31 cellular contexts compared by ENCODE assay signal in the genomic region with DNA sequence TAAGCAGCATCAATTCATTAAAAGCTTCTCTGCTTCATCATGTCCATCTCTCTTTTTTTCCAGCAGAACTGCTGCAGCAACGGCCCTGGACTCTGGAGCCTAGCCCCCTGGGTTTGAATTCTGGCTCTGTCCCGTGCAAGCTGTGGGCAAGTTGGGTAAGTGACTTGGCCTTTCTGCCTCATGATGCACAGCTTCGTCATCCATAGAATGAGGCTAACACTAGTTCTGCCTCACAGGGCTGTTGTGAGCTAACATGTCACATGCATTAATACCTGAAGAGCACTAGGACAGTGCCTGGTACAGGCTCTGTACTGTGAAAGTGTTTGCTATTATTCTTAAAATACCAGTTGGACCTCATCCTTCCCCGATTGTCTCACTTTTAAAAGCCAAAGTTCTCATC. TPM values are rescaled to one million over a fixed set of nuclear protein-coding genes. Genes with fewer than 3 reads are reported as not detected.
"Had no signal": no experiment of that assay in that cellular context is flagged by ENCODE, and none has a peak within 500 bp of the region (broad histone marks: within the 10 kb centered on the region; RNA-seq: fewer than 3 reads in every experiment).

No MANE protein-coding gene starts in this region.

- H3K4me3 ChIP-seq: adrenal gland, body of pancreas, gastrocnemius medialis had no signal

- ATAC-seq: activated CD4-positive, alpha-beta T cell treated with anti-CD3 and anti-CD28 coated beads for 36 hours; activated CD8-positive, alpha-beta memory T cell treated with anti-CD3 and anti-CD28 coated beads, Interleukin-2, amount 10 ng/mL, durations not matched to agents 7 days and 5 days; activated CD8-positive, alpha-beta T cell treated with anti-CD3 and anti-CD28 coated beads, Interleukin-2, amount 10 ng/mL, durations not matched to agents 7 days and 5 days; activated naive CD8-positive, alpha-beta T cell treated with anti-CD3 and anti-CD28 coated beads, Interleukin-2, amount 50 U/mL, for 24 hours; body of pancreas; effector memory CD8-positive, alpha-beta T cell; foreskin keratinocyte; gastrocnemius medialis; T-helper 17 cell had no signal

- H3K36me3 ChIP-seq: adrenal gland, gastrocnemius medialis had no signal

- H3K9me3 ChIP-seq: adrenal gland, body of pancreas, gastrocnemius medialis had no signal

- H3K27ac ChIP-seq: adrenal gland, body of pancreas, epithelial cell of prostate, foreskin keratinocyte, gastrocnemius medialis had no signal

- H3K27me3 ChIP-seq: adrenal gland, body of pancreas, foreskin keratinocyte had no signal

- H3K4me1 ChIP-seq: adrenal gland, body of pancreas, foreskin keratinocyte, gastrocnemius medialis had no signal

- DNase-seq: activated CD4-positive, alpha-beta memory T cell treated with anti-CD3 and anti-CD28 coated beads for 36 hours; activated CD4-positive, alpha-beta T cell treated with anti-CD3 and anti-CD28 coated beads for 36 hours; activated CD4-positive, alpha-beta T cell treated with anti-CD3 and anti-CD28 coated beads, Interleukin-2, amount 10 ng/mL, durations not matched to agents 24 days and 14 days; activated CD4-positive, CD25-positive, alpha-beta regulatory T cell; activated CD4-positive, CD25-positive, alpha-beta regulatory T cell treated with anti-CD3 and anti-CD28 coated beads, Interleukin-2, amount 50 U/mL, for 72 hours; activated CD8-positive, alpha-beta memory T cell treated with anti-CD3 and anti-CD28 coated beads, Interleukin-2, amount 10 ng/mL, durations not matched to agents 7 days and 5 days; activated CD8-positive, alpha-beta memory T cell treated with anti-CD3 and anti-CD28 coated beads, Interleukin-2, amount 50 U/mL, for 4 hours; activated CD8-positive, alpha-beta T cell treated with anti-CD3 and anti-CD28 coated beads, Interleukin-2, amount 10 ng/mL, durations not matched to agents 7 days and 5 days; activated effector memory CD4-positive, alpha-beta T cell treated with anti-CD3 and anti-CD28 coated beads, Interleukin-2, amount 50 U/mL, for 16 hours; activated naive CD4-positive, alpha-beta T cell treated with anti-CD3 and anti-CD28 coated beads for 36 hours; activated naive CD8-positive, alpha-beta T cell treated with anti-CD3 and anti-CD28 coated beads for 36 hours; activated naive CD8-positive, alpha-beta T cell treated with anti-CD3 and anti-CD28 coated beads, Interleukin-2, amount 50 U/mL, for 24 hours; activated T-cell treated with anti-CD3 and anti-CD28 coated beads, Interleukin-2, amount 50 U/mL, for 1 hour; activated T-cell treated with anti-CD3 and anti-CD28 coated beads, Interleukin-2, amount 50 U/mL, for 48 hours; adrenal gland; amygdala; body of pancreas; caudate nucleus; cortex of kidney; dermis blood vessel endothelial cell; effector CD4-positive, alpha-beta T cell; effector memory CD8-positive, alpha-beta T cell; foreskin keratinocyte; gastrocnemius medialis; glutamatergic neuron; T-helper 1 cell; T-helper 17 cell; T1000 had no signal

RNA-seq across cellular contexts. Expression of a gene that starts 4.2 kb away (rescaled TPM):
- polyA plus RNA-seq: adrenal gland, aorta, esophagus, foreskin keratinocyte had no signal

RNA-seq across cellular contexts. Expression of a gene that starts 16.5 kb away (rescaled TPM):
- polyA plus RNA-seq: adrenal gland, aorta, foreskin keratinocyte had no signal

RNA-seq across cellular contexts. Expression of a gene that starts 32.2 kb away (rescaled TPM):
- polyA plus RNA-seq: adrenal gland, aorta had no signal

RNA-seq across cellular contexts. Expression of a gene that starts 34.6 kb away (rescaled TPM):
- polyA plus RNA-seq: adrenal gland, aorta, esophagus, foreskin keratinocyte had no signal
